Comparison of ENCODE assay signal across 19 cellular contexts in the genomic region with DNA sequence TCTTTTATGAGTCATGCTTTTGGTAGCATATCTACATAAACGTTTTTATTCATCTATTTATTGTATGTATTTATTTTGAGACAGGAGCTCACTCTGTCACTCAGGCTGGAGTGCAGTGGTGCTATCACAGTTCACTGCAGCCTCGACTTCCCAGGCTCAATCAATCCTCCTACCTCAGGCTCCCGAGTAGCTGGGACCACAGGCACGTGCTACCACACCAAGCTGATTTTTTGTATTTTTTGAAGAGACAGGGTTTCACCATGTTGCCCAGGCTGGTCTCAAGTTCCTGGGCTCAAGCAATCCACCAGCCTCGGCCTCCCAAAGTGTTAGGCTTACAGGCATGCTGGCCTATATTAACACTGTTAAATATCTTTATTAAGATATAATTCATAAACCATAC. TPM values are rescaled to one million over a fixed set of nuclear protein-coding genes. Genes with fewer than 3 reads are reported as not detected.
DNase-seq lines count a peak whose midpoint lies in the region; ATAC-seq and TF ChIP-seq lines count a peak whose summit lies in the region.
"Had no signal": no experiment of that assay in that cellular context is flagged by ENCODE, and none has a peak within 500 bp of the region (broad histone marks: within the 10 kb centered on the region; RNA-seq: fewer than 3 reads in every experiment).

No MANE protein-coding gene starts in this region.

- H3K27ac ChIP-seq in OCI-LY7 (ENCODE audit: low read depth, low read length, poor library complexity, severe bottlenecking) = no peak overlapping the region
- H3K27ac ChIP-seq: C4-2B, HL-60 had no signal

- H4K20me1 ChIP-seq in OCI-LY7 (ENCODE audit: insufficient read depth, low read length) = no peaks in the 10 kb centered on the region

- CTCF ChIA-PET in OCI-LY7 (lab: Charles Lee; ENCODE audit: unreplicated experiment) = no interaction called here

- intact Hi-C loops in OCI-LY7 (cut with micrococcal nuclease; ENCODE audit: unreplicated experiment) = no loop called here
- intact Hi-C loops in sciatic nerve (cut with DNase I) = no loop called here

- 0 out of 2 replicates have a peak overlapping the region, but pooled peaks have one; percentile 12 for H2AFZ ChIP-seq in OCI-LY7 (ENCODE audit: low read length)

- no peak overlapping the region for H3K4me2 ChIP-seq in OCI-LY7 (ENCODE audit: low read length)

- no peaks in the 10 kb centered on the region for H3K79me2 ChIP-seq in OCI-LY7 (ENCODE audit: insufficient read depth, low read depth, low read length)

- H3K27ac Mint-ChIP-seq in T-helper 17 cell = peak overlapping the region; percentile 60
- H3K27ac Mint-ChIP-seq: CD4-positive, alpha-beta T cell; HFFc6; IgD-negative memory B cell had no signal

- H3K4me3 Mint-ChIP-seq in T-helper 17 cell = no peak overlapping the region
- H3K4me3 Mint-ChIP-seq: CD4-positive, alpha-beta T cell; HFFc6; IgD-negative memory B cell had no signal

- H3K4me1 ChIP-seq in OCI-LY7 (ENCODE audit: insufficient read depth, low read length, poor library complexity, severe bottlenecking) = peaks cover 37% of the 10 kb centered on the region
- H3K4me1 ChIP-seq: Caco-2 had no signal

- peak; percentile 15 for DNase-seq in activated CD8-positive, alpha-beta memory T cell treated with anti-CD3 and anti-CD28 coated beads for 24 hours
- no peak for DNase-seq in activated CD8-positive, alpha-beta memory T cell treated with anti-CD3 and anti-CD28 coated beads, Interleukin-2, amount 50 U/mL, for 4 hours
- no peak for DNase-seq in OCI-LY7 (ENCODE audit: low spot score)
- DNase-seq in T-helper 17 cell = no peak
- peak; percentile 22 for DNase-seq in sciatic nerve (ENCODE audit: low spot score)
- no peak for DNase-seq in activated T-cell treated with anti-CD3 and anti-CD28 coated beads for 4 hours
- no peak for DNase-seq in NCI-H446 treated with DMSO at 0.1 percent for 48 hours (lab: John Stamatoyannopoulos, UW)
- DNase-seq: ACHN; Caco-2; CD4-positive, alpha-beta T cell; DMS79; GDM1; GOT3; H7; HFFc6 had no signal

- H3K9me2 ChIP-seq in OCI-LY7 (ENCODE audit: insufficient read depth, low read length) = no peaks in the 10 kb centered on the region

- H3K4me3 ChIP-seq in OCI-LY7 (ENCODE audit: low read depth, low read length, poor library complexity, severe bottlenecking) = no peak overlapping the region

- peaks cover 13% of the 10 kb centered on the region for H3K4me1 Mint-ChIP-seq in T-helper 17 cell

- H3K9me3 ChIP-seq in OCI-LY7 (ENCODE audit: low read length) (no peaks in the 10 kb centered on the region), T-helper 17 cell (ENCODE audit: control insufficient read depth, low read length, poor library complexity, severe bottlenecking) (no peaks in the 10 kb centered on the region)
- H3K9me3 ChIP-seq: Caco-2 had no signal

- no peaks in the 10 kb centered on the region for H3K36me3 Mint-ChIP-seq in T-helper 17 cell (ENCODE audit: low read depth)
- H3K36me3 Mint-ChIP-seq: IgD-negative memory B cell had no signal

- POLR2A ChIA-PET in OCI-LY7 (lab: Charles Lee) = interaction anchor here (1.0 to 1.5 kb wide), 2 partner anchors 26 to 89 kb away, joined by 3 to 4 read pairs; no protein-coding TSS in a partner anchor

- BruUV-seq in OCI-LY7 (replicated peaks; lab: Mats Ljungman, UMichigan) = no TSS peak

- TF ChIP-seq CTCF in OCI-LY7 (conservative IDR thresholded peaks at IDR 0.05; ENCODE audit: low read length) = no peak

- ATAC-seq in T-helper 17 cell = no peak
- no peak for ATAC-seq in sciatic nerve
- ATAC-seq: HCT116 had no signal

- H3K27me3 Mint-ChIP-seq in T-helper 17 cell = no peaks in the 10 kb centered on the region
- H3K27me3 Mint-ChIP-seq: CD4-positive, alpha-beta T cell had no signal

- H3K36me3 ChIP-seq in OCI-LY7 (ENCODE audit: insufficient read depth, low read length) = no peaks in the 10 kb centered on the region

RNA-seq across cellular contexts. Expression of a gene that starts 20.4 kb away (rescaled TPM):
- total RNA-seq in OCI-LY7 (2014; rRNA removed; shearing (Covaris generic)) = 33.0 and 82.8 TPM in 2 replicates
- total RNA-seq in OCI-LY7 (2022) (73.1 and 101 TPM in 2 replicates), T-helper 17 cell (100 to 1,000 TPM; 156 to 173 TPM), sciatic nerve (62.8 TPM)

RNA-seq across cellular contexts. Expression of a gene that starts 24.8 kb away (rescaled TPM):
- 51.1 and 52.1 TPM in 2 replicates for total RNA-seq in OCI-LY7 (2014; rRNA removed; shearing (Covaris generic))
- total RNA-seq in OCI-LY7 (2022) (84.0 and 89.4 TPM in 2 replicates), T-helper 17 cell (10 to 100 TPM; 35.1 to 49.2 TPM), sciatic nerve (39.5 TPM)

Comparison
In these comparisons a context has a peak if more than half of its experiments do, and no peak if none do; other contexts are left out.
1. DNase-seq: peak in activated CD8-positive, alpha-beta memory T cell treated with anti-CD3 and anti-CD28 coated beads for 24 hours (single experiment) and sciatic nerve (single experiment); none in activated CD8-positive, alpha-beta memory T cell treated with anti-CD3 and anti-CD28 coated beads, Interleukin-2, amount 50 U/mL, for 4 hours (single experiment), OCI-LY7 (single experiment), T-helper 17 cell (0 of 3), activated T-cell treated with anti-CD3 and anti-CD28 coated beads for 4 hours (single experiment) and NCI-H446 treated with DMSO at 0.1 percent for 48 hours (single experiment).